In the genomic region with DNA sequence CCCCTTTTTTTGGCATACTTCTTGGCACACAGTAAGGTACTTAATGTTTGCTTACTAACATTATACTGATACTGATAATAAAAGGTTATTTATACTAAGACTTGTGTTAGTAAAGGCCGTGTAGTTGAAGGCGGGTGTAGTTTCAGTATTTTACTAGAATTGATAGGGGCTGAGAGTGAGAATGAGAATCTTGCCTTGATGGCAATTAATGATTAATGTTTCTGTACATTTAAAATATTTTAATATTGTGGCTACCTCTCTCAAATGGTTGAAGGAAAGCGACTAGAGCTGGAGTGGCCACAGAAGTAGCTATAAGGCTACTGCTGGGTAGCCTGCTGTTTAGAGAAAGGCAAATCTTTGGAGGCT, we compare ENCODE assay signal across 9 cellular contexts. TPM values are rescaled to one million over a fixed set of nuclear protein-coding genes. Genes with fewer than 3 reads are reported as not detected.
DNase-seq lines count a peak whose midpoint lies in the region; ATAC-seq and TF ChIP-seq lines count a peak whose summit lies in the region.
"Had no signal": no experiment of that assay in that cellular context is flagged by ENCODE, and none has a peak within 500 bp of the region (broad histone marks: within the 10 kb centered on the region; RNA-seq: fewer than 3 reads in every experiment).

No MANE protein-coding gene starts in this region.

- no peak for TF ChIP-seq POLR2A in gastrocnemius medialis (IDR thresholded peaks at IDR 0.05)

- TF ChIP-seq CTCF in WTC11 (IDR thresholded peaks at IDR 0.05): no peak
- no peak for TF ChIP-seq CTCF in gastrocnemius medialis (IDR thresholded peaks at IDR 0.05 in 4 of 5, conservative IDR thresholded peaks at IDR 0.05 in 1 of 5)
- no peak for TF ChIP-seq CTCF in coronary artery (IDR thresholded peaks at IDR 0.05)

- H3K4me1 ChIP-seq in gastrocnemius medialis: peaks cover 7 to 53% of the 10 kb centered on the region in 2 donors

- no peaks in the 10 kb centered on the region for H3K9me3 ChIP-seq in gastrocnemius medialis

- H3K36me3 Mint-ChIP-seq in WTC11: 0 out of 2 replicates have a peak, but pooled peaks cover 2% of the 10 kb centered on the region
- no peaks in the 10 kb centered on the region for H3K36me3 Mint-ChIP-seq in immature natural killer cell

- H3K9me3 Mint-ChIP-seq in WTC11 (no peaks in the 10 kb centered on the region), immature natural killer cell (no peaks in the 10 kb centered on the region)
- H3K9me3 Mint-ChIP-seq: neural crest cell had no signal

- H3K36me3 ChIP-seq in gastrocnemius medialis: no peaks in the 10 kb centered on the region

- intact Hi-C loops in gastrocnemius medialis (cut with DNase I; ENCODE audit: low total_unique reads): no loop called here

- POLR2A ChIA-PET in WTC11 (lab: Charles Lee): no interaction called here

- in situ Hi-C loops in gastrocnemius medialis (cut with MboI; ENCODE audit: low sequenced_read_pairs in 4 of 4): no loop called here

- H3K4me1 Mint-ChIP-seq in WTC11: peaks cover 49% of the 10 kb centered on the region
- H3K4me1 Mint-ChIP-seq in immature natural killer cell: peaks cover 6 to 37% of the 10 kb centered on the region in 2 donors

- CTCF ChIA-PET in WTC11 (lab: Charles Lee): interaction anchor here (0.7 kb wide), 1 partner anchor 9 kb away, joined by 3 read pairs; no protein-coding TSS in a partner anchor

- no peaks in the 10 kb centered on the region for H3K27me3 Mint-ChIP-seq in WTC11 (ENCODE audit: low read depth)
- no peaks in the 10 kb centered on the region for H3K27me3 Mint-ChIP-seq in immature natural killer cell (ENCODE audit: low read depth in 3 of 3)

- H3K27me3 ChIP-seq in gastrocnemius medialis: no peaks in the 10 kb centered on the region

- H3K27ac Mint-ChIP-seq in WTC11 (peak overlapping the region; percentile 81), immature natural killer cell (peak overlapping the region in 2 of 6 donors; percentile 21 to 58)

- H3K27ac ChIP-seq in gastrocnemius medialis: peak overlapping the region in 3 of 4 donors; percentile 14 to 47 (median 46)
- peak overlapping the region in 1 of 2 donors; percentile 42 for H3K27ac ChIP-seq in coronary artery

- ATAC-seq in GM18873 (IDR thresholded peaks at IDR 0.05; ENCODE audit: low FRiP score, unreplicated experiment): peak; percentile 38
- peak; percentile 22 for ATAC-seq in HG02571 (IDR thresholded peaks at IDR 0.05; ENCODE audit: unreplicated experiment)
- no peak for ATAC-seq in WTC11
- ATAC-seq in gastrocnemius medialis: no peak

- DNase-seq in WTC11 (ENCODE audit: low spot score): no peak
- no peak for DNase-seq in gastrocnemius medialis
- DNase-seq in NCI-H2029 (lab: John Stamatoyannopoulos, UW): no peak
- no peak for DNase-seq in stimulated activated CD8-positive, alpha-beta memory T cell treated with anti-CD3 and anti-CD28 coated beads, Interleukin-4, amount 100 ng/mL, for 48 hours
- no peak for DNase-seq in coronary artery (ENCODE audit: low spot score)
- no peak for DNase-seq in immature natural killer cell

- H3K4me3 ChIP-seq in gastrocnemius medialis: no peak overlapping the region
- H3K4me3 ChIP-seq in coronary artery: no peak overlapping the region

- H3K4me3 Mint-ChIP-seq in WTC11 (no peak overlapping the region), immature natural killer cell (no peak overlapping the region)
- H3K4me3 Mint-ChIP-seq: neural crest cell had no signal

TF ChIP-seq in WTC11, 78 proteins besides CTCF, POLR2A, EP300 and RAD21:
- TF ChIP-seq, protein P1, sequence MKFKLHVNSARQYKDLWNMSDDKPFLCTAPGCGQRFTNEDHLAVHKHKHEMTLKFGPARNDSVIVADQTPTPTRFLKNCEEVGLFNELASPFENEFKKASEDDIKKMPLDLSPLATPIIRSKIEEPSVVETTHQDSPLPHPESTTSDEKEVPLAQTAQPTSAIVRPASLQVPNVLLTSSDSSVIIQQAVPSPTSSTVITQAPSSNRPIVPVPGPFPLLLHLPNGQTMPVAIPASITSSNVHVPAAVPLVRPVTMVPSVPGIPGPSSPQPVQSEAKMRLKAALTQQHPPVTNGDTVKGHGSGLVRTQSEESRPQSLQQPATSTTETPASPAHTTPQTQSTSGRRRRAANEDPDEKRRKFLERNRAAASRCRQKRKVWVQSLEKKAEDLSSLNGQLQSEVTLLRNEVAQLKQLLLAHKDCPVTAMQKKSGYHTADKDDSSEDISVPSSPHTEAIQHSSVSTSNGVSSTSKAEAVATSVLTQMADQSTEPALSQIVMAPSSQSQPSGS (CRISPR knock-in tag; IDR thresholded peaks at IDR 0.05; ENCODE audit: borderline replicate concordance, low read depth): no peak
- TF ChIP-seq TP53 (CRISPR knock-in tag; IDR thresholded peaks at IDR 0.05): no peak
- TF ChIP-seq, protein P2, sequence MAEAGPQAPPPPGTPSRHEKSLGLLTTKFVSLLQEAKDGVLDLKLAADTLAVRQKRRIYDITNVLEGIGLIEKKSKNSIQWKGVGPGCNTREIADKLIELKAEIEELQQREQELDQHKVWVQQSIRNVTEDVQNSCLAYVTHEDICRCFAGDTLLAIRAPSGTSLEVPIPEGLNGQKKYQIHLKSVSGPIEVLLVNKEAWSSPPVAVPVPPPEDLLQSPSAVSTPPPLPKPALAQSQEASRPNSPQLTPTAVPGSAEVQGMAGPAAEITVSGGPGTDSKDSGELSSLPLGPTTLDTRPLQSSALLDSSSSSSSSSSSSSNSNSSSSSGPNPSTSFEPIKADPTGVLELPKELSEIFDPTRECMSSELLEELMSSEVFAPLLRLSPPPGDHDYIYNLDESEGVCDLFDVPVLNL (CRISPR knock-in tag; IDR thresholded peaks at IDR 0.05; ENCODE audit: borderline replicate concordance, low read depth): no peak
- TF ChIP-seq, protein P3, sequence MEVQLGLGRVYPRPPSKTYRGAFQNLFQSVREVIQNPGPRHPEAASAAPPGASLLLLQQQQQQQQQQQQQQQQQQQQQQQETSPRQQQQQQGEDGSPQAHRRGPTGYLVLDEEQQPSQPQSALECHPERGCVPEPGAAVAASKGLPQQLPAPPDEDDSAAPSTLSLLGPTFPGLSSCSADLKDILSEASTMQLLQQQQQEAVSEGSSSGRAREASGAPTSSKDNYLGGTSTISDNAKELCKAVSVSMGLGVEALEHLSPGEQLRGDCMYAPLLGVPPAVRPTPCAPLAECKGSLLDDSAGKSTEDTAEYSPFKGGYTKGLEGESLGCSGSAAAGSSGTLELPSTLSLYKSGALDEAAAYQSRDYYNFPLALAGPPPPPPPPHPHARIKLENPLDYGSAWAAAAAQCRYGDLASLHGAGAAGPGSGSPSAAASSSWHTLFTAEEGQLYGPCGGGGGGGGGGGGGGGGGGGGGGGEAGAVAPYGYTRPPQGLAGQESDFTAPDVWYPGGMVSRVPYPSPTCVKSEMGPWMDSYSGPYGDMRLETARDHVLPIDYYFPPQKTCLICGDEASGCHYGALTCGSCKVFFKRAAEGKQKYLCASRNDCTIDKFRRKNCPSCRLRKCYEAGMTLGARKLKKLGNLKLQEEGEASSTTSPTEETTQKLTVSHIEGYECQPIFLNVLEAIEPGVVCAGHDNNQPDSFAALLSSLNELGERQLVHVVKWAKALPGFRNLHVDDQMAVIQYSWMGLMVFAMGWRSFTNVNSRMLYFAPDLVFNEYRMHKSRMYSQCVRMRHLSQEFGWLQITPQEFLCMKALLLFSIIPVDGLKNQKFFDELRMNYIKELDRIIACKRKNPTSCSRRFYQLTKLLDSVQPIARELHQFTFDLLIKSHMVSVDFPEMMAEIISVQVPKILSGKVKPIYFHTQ (CRISPR knock-in tag; IDR thresholded peaks at IDR 0.05): no peak
- no peak for TF ChIP-seq NR2C2 (CRISPR knock-in tag; IDR thresholded peaks at IDR 0.05)
- TF ChIP-seq PRRX2 (CRISPR knock-in tag; IDR thresholded peaks at IDR 0.05): no peak
- TF ChIP-seq MYBL2 (CRISPR knock-in tag; IDR thresholded peaks at IDR 0.05): no peak
- TF ChIP-seq ESRRA (CRISPR knock-in tag; IDR thresholded peaks at IDR 0.05; ENCODE audit: borderline replicate concordance): no peak
- TF ChIP-seq FOXJ3 (CRISPR knock-in tag; IDR thresholded peaks at IDR 0.05; ENCODE audit: borderline replicate concordance): no peak
- TF ChIP-seq ZBTB21 (CRISPR knock-in tag; IDR thresholded peaks at IDR 0.05; ENCODE audit: borderline replicate concordance): no peak
- TF ChIP-seq ZNF416 (CRISPR knock-in tag; IDR thresholded peaks at IDR 0.05): no peak
- TF ChIP-seq NFATC4 (CRISPR knock-in tag; IDR thresholded peaks at IDR 0.05): no peak
- TF ChIP-seq ETV6 (CRISPR knock-in tag; IDR thresholded peaks at IDR 0.05): no peak

RNA-seq across cellular contexts. Expression of a gene that starts 29.3 kb away (rescaled TPM):
- total RNA-seq in WTC11 (2021) (43.0 to 53.5 TPM (median 47.3 TPM) in 3 replicates), gastrocnemius medialis (1 to 10 TPM; 3.7 to 7.5 (median 5.9) TPM)
- polyA plus RNA-seq in immature natural killer cell: 1 to 10 TPM; 2.7 to 4.8 (median 4.1) TPM

Comparison
In these comparisons a context has a peak if more than half of its experiments do, and no peak if none do; other contexts are left out.
1. ATAC-seq: peak in GM18873 (single experiment) and HG02571 (single experiment); none in WTC11 (single experiment) and gastrocnemius medialis (0 of 2).